ENCODE assay signal across 13 cellular contexts in the genomic region with DNA sequence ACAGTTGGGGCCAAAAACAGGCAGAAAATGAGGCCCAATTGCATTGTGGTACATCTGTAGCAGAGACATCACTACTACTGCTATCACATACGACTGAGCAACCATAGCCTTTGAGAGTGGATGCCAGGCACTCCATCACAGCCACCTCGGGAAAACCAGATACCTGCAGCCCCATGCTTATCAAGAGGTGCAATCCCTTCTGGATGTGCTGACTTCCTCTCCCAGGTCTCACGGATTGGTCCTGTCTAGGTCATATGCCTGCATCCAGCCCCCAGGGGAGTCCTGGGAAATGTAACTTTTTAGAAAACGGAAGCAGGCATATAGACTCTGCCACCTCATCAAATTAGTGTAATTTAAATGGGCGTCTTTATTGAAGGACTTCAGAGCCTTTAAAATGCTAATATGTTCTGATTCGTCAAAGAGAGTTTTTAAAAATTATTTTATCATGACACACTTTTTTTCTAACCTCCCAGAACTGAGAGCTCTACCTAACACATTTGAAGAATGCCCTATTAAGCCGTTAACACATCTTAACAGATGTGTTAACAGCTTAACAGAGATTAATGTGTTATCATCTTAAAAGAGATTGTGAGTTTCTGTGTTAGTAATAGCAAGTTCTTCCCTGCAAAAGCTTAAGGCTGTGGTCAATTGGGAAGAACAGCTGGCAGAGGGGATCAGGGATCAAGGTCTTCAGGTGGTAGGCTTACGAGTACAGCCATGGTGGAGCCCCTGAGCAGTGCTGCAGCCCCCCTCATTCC.
DNase-seq lines count a peak whose midpoint lies in the region; FAIRE-seq and TF ChIP-seq lines count a peak whose summit lies in the region.
"Had no signal": no experiment of that assay in that cellular context is flagged by ENCODE, and none has a peak within 500 bp of the region (broad histone marks: within the 10 kb centered on the region; RNA-seq: fewer than 3 reads in every experiment).

No MANE protein-coding gene starts in this region.

- H4K20me1 ChIP-seq in smooth muscle cell (ENCODE audit: low read depth): no peaks in the 10 kb centered on the region

- H3K9ac ChIP-seq in smooth muscle cell (ENCODE audit: low read depth): no peak overlapping the region

- no peak overlapping the region for H2AFZ ChIP-seq in smooth muscle cell (ENCODE audit: low read depth)

- H3K27me3 ChIP-seq in bronchial epithelial cell (ENCODE audit: control insufficient read depth, insufficient read depth, low read length) (peaks cover 2% of the 10 kb centered on the region), smooth muscle cell (ENCODE audit: low read depth) (peaks cover 64% of the 10 kb centered on the region)

- no peaks in the 10 kb centered on the region for H3K9me3 ChIP-seq in smooth muscle cell (replicated peaks; ENCODE audit: low read depth)

- DNase-seq in D721Med (ENCODE audit: insufficient read length, low spot score) (peak; percentile 32), NCI-H82 treated with DMSO at 0.1 percent for 48 hours (lab: John Stamatoyannopoulos, UW; ENCODE audit: unreplicated experiment) (peak; percentile 98), bronchial epithelial cell (ENCODE audit: low read depth) (no peak), smooth muscle cell (lab: John Stamatoyannopoulos, UW; ENCODE audit: unreplicated experiment) (no peak), AG08396 (ENCODE audit: low spot score) (no peak), COLO668 (lab: John Stamatoyannopoulos, UW; ENCODE audit: unreplicated experiment) (no peak)
- DNase-seq in stimulated activated CD8-positive, alpha-beta memory T cell treated with anti-CD3 and anti-CD28 coated beads, Interleukin-4, amount 100 ng/mL, for 48 hours: no peak
- DNase-seq: ACHN; CD4-positive, alpha-beta memory T cell; COR-L47; DMS 273 treated with DMSO at 0.1 percent for 48 hours had no signal

- TF ChIP-seq CTCF in D721Med (IDR thresholded peaks at IDR 0.05; ENCODE audit: insufficient read depth, missing control alignments) (no peak), bronchial epithelial cell (IDR thresholded peaks at IDR 0.05; ENCODE audit: insufficient read depth, low read length, severe bottlenecking) (no peak), smooth muscle cell (IDR thresholded peaks at IDR 0.05; ENCODE audit: borderline replicate concordance, insufficient read depth, poor library complexity, severe bottlenecking) (no peak)

- WGBS in smooth muscle cell (ENCODE audit: low lambda C conversion rate): 65% methylated on average over 8 of the region's 8 CpGs

- no peaks in the 10 kb centered on the region for H3K79me2 ChIP-seq in smooth muscle cell (ENCODE audit: low read depth)

- H3K4me1 ChIP-seq in smooth muscle cell (ENCODE audit: low read depth): no peaks in the 10 kb centered on the region

- no peaks in the 10 kb centered on the region for H3F3A ChIP-seq in smooth muscle cell (ENCODE audit: low read depth)

- H3K27ac ChIP-seq in smooth muscle cell (ENCODE audit: low read depth): no peak overlapping the region
- H3K27ac ChIP-seq: C4-2B had no signal

- peak overlapping the region; percentile 56 for H3K4me2 ChIP-seq in smooth muscle cell

- FAIRE-seq in D721Med (lab: Jason Lieb, UNC) (peak; percentile 95), bronchial epithelial cell (lab: Jason Lieb, UNC) (peak; percentile 52)
- FAIRE-seq: H54 had no signal

- no peaks in the 10 kb centered on the region for H3K36me3 ChIP-seq in bronchial epithelial cell (ENCODE audit: control insufficient read depth, insufficient read depth, low read length)
- no peaks in the 10 kb centered on the region for H3K36me3 ChIP-seq in smooth muscle cell (ENCODE audit: low read depth)

- H3K4me3 ChIP-seq in bronchial epithelial cell (ENCODE audit: low read depth, low read length) (no peak overlapping the region), smooth muscle cell (no peak overlapping the region)

Comparison
In these comparisons a context has a peak if more than half of its experiments do, and no peak if none do; other contexts are left out.
1. DNase-seq: peak in D721Med (single experiment) and NCI-H82 treated with DMSO at 0.1 percent for 48 hours (single experiment); none in bronchial epithelial cell (single experiment), smooth muscle cell (single experiment), stimulated activated CD8-positive, alpha-beta memory T cell treated with anti-CD3 and anti-CD28 coated beads, Interleukin-4, amount 100 ng/mL, for 48 hours (single experiment), AG08396 (single experiment) and COLO668 (single experiment).